In genomic region chr12:56514014-56514318, GRCh38 we compare ENCODE assay signal across 11 cellular contexts. TPM values are rescaled to one million over a fixed set of nuclear protein-coding genes. Genes with fewer than 3 reads are reported as not detected.
DNase-seq lines count a peak whose midpoint lies in the region; ATAC-seq, FAIRE-seq and TF ChIP-seq lines count a peak whose summit lies in the region.
"Not testable (repeated sequence)": the region's sequence is repeated elsewhere in the genome, so short reads cannot be mapped to it uniquely, and the experiment has no call there.
"Had no signal": no experiment of that assay in that cellular context is flagged by ENCODE, and none has a peak within 500 bp of the region (broad histone marks: within the 10 kb centered on the region; RNA-seq: fewer than 3 reads in every experiment).

No MANE protein-coding gene starts in this region.

- H3K4me2 ChIP-seq in IMR-90 (ENCODE audit: low read depth, low read length), result not testable (repeated sequence)
- H3K4me2 ChIP-seq in HepG2 (ENCODE audit: low read depth, low read length) (peak overlapping the region; percentile 4; the same call in 1 of the 2 replicates), osteoblast (ENCODE audit: insufficient read depth, low read length) (peak overlapping the region; percentile 61)

- not testable (repeated sequence) for H3K36me3 ChIP-seq in IMR-90 (ENCODE audit: control insufficient read depth, insufficient read depth, low read length); gastroesophageal sphincter; HepG2 (replicated peaks in 1 of 2; ENCODE audit: control insufficient read depth in 1 of 2, insufficient read depth in 2 of 2, low read length in 2 of 2); osteoblast (ENCODE audit: insufficient read depth, low read length)

- TF ChIP-seq RAD21 in IMR-90 (IDR thresholded peaks at IDR 0.05; ENCODE audit: low read length); HepG2 (CRISPR knock-in tag; IDR thresholded peaks at IDR 0.05): not testable (repeated sequence)

- not testable (repeated sequence) for BruUV-seq in IMR-90 (replicated peaks; lab: Mats Ljungman, UMichigan); HepG2 (replicated peaks; lab: Mats Ljungman, UMichigan)

- H3K79me2 ChIP-seq in HepG2 (ENCODE audit: insufficient read depth, low read length); osteoblast (ENCODE audit: insufficient read depth, low read length): not testable (repeated sequence)

- CTCF ChIA-PET in IMR-90 (lab: Yijun Ruan, JAX) (interaction anchor here (0.7 to 2.3 kb wide), 7 partner anchors 9 to 122 kb away, joined by 3 to 27 read pairs (median 4); no protein-coding TSS in a partner anchor), RWPE1 (lab: Yijun Ruan, JAX) (interaction anchor here (0.6 to 2.1 kb wide), 13 partner anchors 13 to 169 kb away, joined by 3 to 16 read pairs (median 4); no protein-coding TSS in a partner anchor), HepG2 (lab: Yijun Ruan, JAX; ENCODE audit: low intra/inter-chr PET ratio, low total read pairs) (interaction anchor here (2.4 to 2.7 kb wide), 2 partner anchors 59 to 80 kb away, joined by 30 to 36 read pairs; no protein-coding TSS in a partner anchor)

- intact Hi-C loops in IMR-90 (cut with micrococcal nuclease); HepG2 (cut with micrococcal nuclease; ENCODE audit: unreplicated experiment): not testable (repeated sequence)

- not testable (repeated sequence) for H3K14ac ChIP-seq in IMR-90 (replicated peaks; ENCODE audit: low read depth, low read length)

- FAIRE-seq in HepG2 (lab: Jason Lieb, UNC), result not testable (repeated sequence)

- peak; percentile 42 for TF ChIP-seq CTCF in C4-2B (conservative IDR thresholded peaks at IDR 0.05)
- TF ChIP-seq CTCF in IMR-90 (conservative IDR thresholded peaks at IDR 0.05; ENCODE audit: low read depth, low read length); gastroesophageal sphincter (IDR thresholded peaks at IDR 0.05); HepG2 (CRISPR knock-in tag; IDR thresholded peaks at IDR 0.05); osteoblast (IDR thresholded peaks at IDR 0.05; ENCODE audit: extremely low read depth, low read depth, low read length): not testable (repeated sequence)
- peak; percentile 31 for TF ChIP-seq CTCF in RWPE1 (conservative IDR thresholded peaks at IDR 0.05; ENCODE audit: low read depth)
- peak; percentile 48 to 63 for TF ChIP-seq CTCF in brain (conservative IDR thresholded peaks at IDR 0.05)

- H3K36me3 Mint-ChIP-seq in brain, result not testable (repeated sequence)

- not testable (repeated sequence) for H4K20me1 ChIP-seq in IMR-90 (ENCODE audit: insufficient read depth, low read length); HepG2 (ENCODE audit: insufficient read depth, low read length); osteoblast (ENCODE audit: insufficient read depth, low read length)

- not testable (repeated sequence) for ATAC-seq in IMR-90 (ENCODE audit: low read depth); HepG2
- ATAC-seq in gastroesophageal sphincter, result peak; percentile 31

- in situ Hi-C loops in IMR-90 (cut with MboI; ENCODE audit: low sequenced_read_pairs) (loop anchor here (25.0 kb wide), 1 partner anchor 473 kb away; a partner anchor contains a TSS), HepG2 (cut with HindIII; ENCODE audit: extremely low pct_ligation_motif_present, low pct_unique_long_range_greater_than_20kb) (loop anchor here (10.0 kb wide), 1 partner anchor 61 kb away; no protein-coding TSS in a partner anchor)

- not testable (repeated sequence) for H2BK120ac ChIP-seq in IMR-90 (ENCODE audit: low read depth, low read length)

- H3K18ac ChIP-seq in IMR-90 (ENCODE audit: low read depth, low read length), result not testable (repeated sequence)

- H3K9me1 ChIP-seq in IMR-90 (ENCODE audit: insufficient read depth, low read length), result not testable (repeated sequence)

- not testable (repeated sequence) for H2BK20ac ChIP-seq in IMR-90 (ENCODE audit: low read depth, low read length)

- TF ChIP-seq EP300 in gastroesophageal sphincter (IDR thresholded peaks at IDR 0.05); HepG2 (IDR thresholded peaks at IDR 0.05; ENCODE audit: low read depth in 2 of 2, low read length in 2 of 2); HepG2 (CRISPR knock-in tag; IDR thresholded peaks at IDR 0.05; ENCODE audit: borderline replicate concordance): not testable (repeated sequence)

- TF ChIP-seq POLR2A in IMR-90 (IDR thresholded peaks at IDR 0.05; ENCODE audit: low read depth, low read length); gastroesophageal sphincter (IDR thresholded peaks at IDR 0.05); HepG2 (IDR thresholded peaks at IDR 0.05; ENCODE audit: insufficient read depth in 1 of 2, low read depth in 2 of 2, low read length in 2 of 2): not testable (repeated sequence)

- not testable (repeated sequence) for H2BK15ac ChIP-seq in IMR-90 (ENCODE audit: low read depth, low read length)

- not testable (repeated sequence) for H2BK5ac ChIP-seq in IMR-90 (ENCODE audit: low read depth, low read length, poor library complexity, severe bottlenecking)

- POLR2A ChIA-PET in IMR-90 (lab: Charles Lee; ENCODE audit: unreplicated experiment); RWPE1 (lab: Yijun Ruan, JAX; ENCODE audit: low non-redundant PET); HepG2 (lab: Yijun Ruan, JAX): not testable (repeated sequence)

- H3K56ac ChIP-seq in IMR-90 (ENCODE audit: extremely low read depth, insufficient read depth, low read length), result not testable (repeated sequence)

- H3K9me3 Mint-ChIP-seq in brain, result not testable (repeated sequence)

- not testable (repeated sequence) for H3K9me3 ChIP-seq in IMR-90 (ENCODE audit: control insufficient read depth, insufficient read depth, low read length); gastroesophageal sphincter; HepG2 (ENCODE audit: low read length); osteoblast (ENCODE audit: low read depth, low read length)

- H3K4me3 Mint-ChIP-seq in brain, result not testable (repeated sequence)

- H4K91ac ChIP-seq in IMR-90 (ENCODE audit: insufficient read depth, low read depth, low read length), result not testable (repeated sequence)

- H3K27ac ChIP-seq in C4-2B; IMR-90 (ENCODE audit: insufficient read depth, low read length); RWPE1; gastroesophageal sphincter; HepG2 (ENCODE audit: extremely low read length, insufficient read depth, low read length); osteoblast (ENCODE audit: low read depth, low read length): not testable (repeated sequence)

- not testable (repeated sequence) for H3K27me3 ChIP-seq in IMR-90 (ENCODE audit: control insufficient read depth, insufficient read depth, low read length); gastroesophageal sphincter; HepG2 (ENCODE audit: control insufficient read depth in 1 of 2, insufficient read depth in 2 of 2, low read length in 2 of 2); osteoblast (ENCODE audit: insufficient read depth, low read length)

- peak overlapping the region; percentile 37; the same call in 1 of the 2 replicates for H3K4ac ChIP-seq in IMR-90 (ENCODE audit: low read depth, low read length)

- not testable (repeated sequence) for DNase-seq in IMR-90; RWPE1 (ENCODE audit: low spot score); HepG2 (ENCODE audit: low spot score); osteoblast (ENCODE audit: insufficient read length, low spot score, missing footprints)

- peaks cover 0 to 11% of the 10 kb centered on the region in 2 experiments; a peak in 2 of 4 replicates for H3K79me1 ChIP-seq in IMR-90 (ENCODE audit: low read depth in 1 of 2, low read length in 2 of 2)

- H3K27ac Mint-ChIP-seq in brain, result peak overlapping the region in 1 of 5 experiments; percentile 6

- H4K5ac ChIP-seq in IMR-90 (ENCODE audit: low read depth, low read length), result not testable (repeated sequence)

- H2AK9ac ChIP-seq in IMR-90 (replicated peaks; ENCODE audit: low read depth, low read length, poor library complexity), result not testable (repeated sequence)

- not testable (repeated sequence) for H3K23ac ChIP-seq in IMR-90 (ENCODE audit: low read depth, low read length)

- not testable (repeated sequence) for H2AK5ac ChIP-seq in IMR-90 (ENCODE audit: low read depth, low read length)

- not testable (repeated sequence) for H3K9ac ChIP-seq in IMR-90 (ENCODE audit: low read depth, low read length); HepG2 (ENCODE audit: insufficient read depth, low read depth, low read length)

- not testable (repeated sequence) for H3K4me3 ChIP-seq in IMR-90 (ENCODE audit: insufficient read depth, low read depth, low read length); gastroesophageal sphincter; HepG2 (replicated peaks in 1 of 3; ENCODE audit: insufficient read depth in 1 of 3, low read depth in 2 of 3, low read length in 3 of 3); osteoblast (ENCODE audit: insufficient read depth, low read length)

- not testable (repeated sequence) for H2AFZ ChIP-seq in IMR-90 (replicated peaks; ENCODE audit: low read length, poor library complexity); HepG2 (ENCODE audit: low read length); osteoblast (ENCODE audit: low read length)

- H3K4me1 ChIP-seq in IMR-90 (ENCODE audit: control insufficient read depth, insufficient read depth, low read length); gastroesophageal sphincter; HepG2 (ENCODE audit: insufficient read depth, low read length): not testable (repeated sequence)
- peaks cover 10% of the 10 kb centered on the region for H3K4me1 ChIP-seq in osteoblast (ENCODE audit: insufficient read depth, low read length)

- WGBS in IMR-90 (ENCODE audit: extremely low coverage in 2 of 2, insufficient read length in 1 of 2), 2 experiments, result 0% methylated on average over 1 of the region's 4 CpGs; no CpG with 5 or more reads in 1 of the 2 experiments
- 20 to 45% methylated on average over 2 to 4 of the region's 4 CpGs for WGBS in gastroesophageal sphincter (ENCODE audit: low coverage in 1 of 2), 2 donors
- 44% methylated on average over 4 of the region's 4 CpGs for WGBS in HepG2 (ENCODE audit: low lambda C conversion rate)

- not testable (repeated sequence) for H4K8ac ChIP-seq in IMR-90 (ENCODE audit: low read depth in 2 of 2, low read length in 2 of 2)

- not testable (repeated sequence) for H3K4me1 Mint-ChIP-seq in brain

- dilution Hi-C loops in IMR-90 (cut with HindIII; ENCODE audit: low sequenced_read_pairs, unreplicated experiment), result not testable (repeated sequence)

- H3K27me3 Mint-ChIP-seq in brain, result not testable (repeated sequence)

RNA-seq across cellular contexts. Expression of gene RBMS2, which starts 7.7 kb away (rescaled TPM):
- total RNA-seq in IMR-90 (2012; rRNA removed), result 28.3 and 38.0 TPM in 2 replicates
- polyA plus RNA-seq in IMR-90 (2012; rRNA removed), result 41.9 and 43.6 TPM in 2 replicates
- polyA plus RNA-seq in IMR-90 (2012; cell fraction: cytosol; rRNA removed), result 15.4 and 18.3 TPM in 2 replicates
- polyA plus RNA-seq in IMR-90 (2012; cell fraction: nucleus; rRNA removed; ENCODE audit: low replicate concordance), result 30.3 and 56.5 TPM in 2 replicates
- polyA plus RNA-seq in brain (ENCODE audit: insufficient read depth, low read depth, low replicate concordance), result 5.2 TPM
- total RNA-seq in gastroesophageal sphincter, result 10 to 100 TPM; 25.4 to 50.2 (median 31.8) TPM
- total RNA-seq in HepG2 (2016; rRNA removed; fragmentation: Illumina TruSeq; extraction: Trizol), result 0.53 and 0.81 TPM in 2 replicates
- total RNA-seq in HepG2 (2016; cell fraction: cytosol; rRNA removed; fragmentation: Illumina TruSeq; extraction: Trizol; ENCODE audit: low read depth), result 1.4 and 3.4 TPM in 2 replicates
- total RNA-seq in HepG2 (2016; cell fraction: insoluble cytoplasmic fraction; rRNA removed; fragmentation: Illumina TruSeq; extraction: Trizol), result 0.52 and 1.7 TPM in 2 replicates
- total RNA-seq in HepG2 (2016; cell fraction: membrane; rRNA removed; fragmentation: Illumina TruSeq; extraction: Trizol), result 0.93 and 5.7 TPM in 2 replicates
- total RNA-seq in HepG2 (2016; cell fraction: nucleus; rRNA removed; fragmentation: Illumina TruSeq; extraction: Trizol), result 0.68 and 2.8 TPM in 2 replicates
- polyA plus RNA-seq in HepG2 (2011; rRNA removed), result 6.0 and 7.4 TPM in 2 replicates
- polyA plus RNA-seq in HepG2 (2011; cell fraction: cytosol; rRNA removed), result 4.9 and 5.8 TPM in 2 replicates
- polyA plus RNA-seq in HepG2 (2011; cell fraction: nucleus; rRNA removed), result 4.1 and 31.3 TPM in 2 replicates
- 4.5 and 6.2 TPM in 2 replicates for polyA plus RNA-seq in HepG2 (2012)
- polyA plus RNA-seq in HepG2 (2016; cell fraction: cytosol; fragmentation: Illumina TruSeq; extraction: Trizol; ENCODE audit: low read depth), result 4.3 and 5.5 TPM in 2 replicates
- polyA plus RNA-seq in HepG2 (2016; cell fraction: insoluble cytoplasmic fraction; fragmentation: Illumina TruSeq; extraction: Trizol; ENCODE audit: low read depth), result 2.0 and 2.8 TPM in 2 replicates
- 5.5 and 8.4 TPM in 2 replicates for polyA plus RNA-seq in HepG2 (2016; cell fraction: membrane; fragmentation: Illumina TruSeq; extraction: Trizol; ENCODE audit: low read depth)
- 3.7 and 5.1 TPM in 2 replicates for polyA plus RNA-seq in HepG2 (2016; cell fraction: nucleus; fragmentation: Illumina TruSeq; extraction: Trizol; ENCODE audit: insufficient read depth, low read depth)
- 11.3 and 107 TPM in 2 replicates for polyA minus RNA-seq in HepG2 (2011; rRNA and poly(A)+ RNA removed; ENCODE audit: low replicate concordance)
- polyA minus RNA-seq in HepG2 (2011; cell fraction: cytosol; rRNA and poly(A)+ RNA removed), result 6.9 and 7.3 TPM in 2 replicates
- polyA minus RNA-seq in HepG2 (2011; cell fraction: nucleus; rRNA and poly(A)+ RNA removed), result 1.3 and 1.9 TPM in 2 replicates
- total RNA-seq in osteoblast, result 24.2 and 26.2 TPM in 2 replicates

RNA-seq across cellular contexts. Expression of gene GLS2, which starts 26.0 kb away (rescaled TPM):
- total RNA-seq in IMR-90 (2012; rRNA removed), result under 0.01 and 0.36 TPM in 2 replicates
- polyA plus RNA-seq in IMR-90 (2012; rRNA removed), result 0.21 and 0.40 TPM in 2 replicates
- polyA plus RNA-seq in IMR-90 (2012; cell fraction: cytosol; rRNA removed), result 0.08 and 0.20 TPM in 2 replicates
- 0.45 and 0.94 TPM in 2 replicates for polyA plus RNA-seq in IMR-90 (2012; cell fraction: nucleus; rRNA removed; ENCODE audit: low replicate concordance)
- 6.0 TPM for polyA plus RNA-seq in brain (ENCODE audit: insufficient read depth, low read depth, low replicate concordance)
- total RNA-seq in gastroesophageal sphincter, result 1 to 10 TPM; 1.1 to 4.1 (median 1.6) TPM
- total RNA-seq in HepG2 (2016; rRNA removed; fragmentation: Illumina TruSeq; extraction: Trizol), result 12.2 and 14.0 TPM in 2 replicates
- 5.1 and 6.0 TPM in 2 replicates for total RNA-seq in HepG2 (2016; cell fraction: cytosol; rRNA removed; fragmentation: Illumina TruSeq; extraction: Trizol; ENCODE audit: low read depth)
- total RNA-seq in HepG2 (2016; cell fraction: insoluble cytoplasmic fraction; rRNA removed; fragmentation: Illumina TruSeq; extraction: Trizol), result 12.0 and 13.5 TPM in 2 replicates
- total RNA-seq in HepG2 (2016; cell fraction: membrane; rRNA removed; fragmentation: Illumina TruSeq; extraction: Trizol), result 8.3 and 10.5 TPM in 2 replicates
- 9.2 and 10.3 TPM in 2 replicates for total RNA-seq in HepG2 (2016; cell fraction: nucleus; rRNA removed; fragmentation: Illumina TruSeq; extraction: Trizol)
- 8.5 and 8.6 TPM in 2 replicates for polyA plus RNA-seq in HepG2 (2011; rRNA removed)
- polyA plus RNA-seq in HepG2 (2011; cell fraction: cytosol; rRNA removed), result 5.0 and 6.0 TPM in 2 replicates
- polyA plus RNA-seq in HepG2 (2011; cell fraction: nucleus; rRNA removed), result 30.0 and 30.9 TPM in 2 replicates
- polyA plus RNA-seq in HepG2 (2012), result 4.3 and 6.2 TPM in 2 replicates
- polyA plus RNA-seq in HepG2 (2016; cell fraction: cytosol; fragmentation: Illumina TruSeq; extraction: Trizol; ENCODE audit: low read depth), result 3.4 and 4.7 TPM in 2 replicates
- polyA plus RNA-seq in HepG2 (2016; cell fraction: insoluble cytoplasmic fraction; fragmentation: Illumina TruSeq; extraction: Trizol; ENCODE audit: low read depth), result 11.3 and 13.3 TPM in 2 replicates
- 5.6 and 7.1 TPM in 2 replicates for polyA plus RNA-seq in HepG2 (2016; cell fraction: membrane; fragmentation: Illumina TruSeq; extraction: Trizol; ENCODE audit: low read depth)
- 16.2 and 18.9 TPM in 2 replicates for polyA plus RNA-seq in HepG2 (2016; cell fraction: nucleus; fragmentation: Illumina TruSeq; extraction: Trizol; ENCODE audit: insufficient read depth, low read depth)
- polyA minus RNA-seq in HepG2 (2011; rRNA and poly(A)+ RNA removed; ENCODE audit: low replicate concordance), result 11.4 TPM in 1 of 2 replicates, not detected in the other
- 3.5 and 5.0 TPM in 2 replicates for polyA minus RNA-seq in HepG2 (2011; cell fraction: cytosol; rRNA and poly(A)+ RNA removed)
- 3.7 and 7.3 TPM in 2 replicates for polyA minus RNA-seq in HepG2 (2011; cell fraction: nucleus; rRNA and poly(A)+ RNA removed)
- 0.36 TPM in 1 of 2 replicates, not detected in the other for total RNA-seq in osteoblast
- total RNA-seq: H4, LHCN-M2 had no signal

RNA-seq across cellular contexts. Expression of gene SPRYD4, which starts 45.6 kb away (rescaled TPM):
- total RNA-seq in IMR-90 (2012; rRNA removed), result 1.4 and 1.8 TPM in 2 replicates
- polyA plus RNA-seq in IMR-90 (2012; rRNA removed), result 1.7 TPM in 2 replicates
- 1.2 and 1.4 TPM in 2 replicates for polyA plus RNA-seq in IMR-90 (2012; cell fraction: cytosol; rRNA removed)
- polyA plus RNA-seq in IMR-90 (2012; cell fraction: nucleus; rRNA removed; ENCODE audit: low replicate concordance), result 2.0 and 4.2 TPM in 2 replicates
- 1.2 TPM for polyA plus RNA-seq in brain (ENCODE audit: insufficient read depth, low read depth, low replicate concordance)
- total RNA-seq in gastroesophageal sphincter, result 1 to 10 TPM; 1.1 to 3.7 (median 2.3) TPM
- total RNA-seq in HepG2 (2016; rRNA removed; fragmentation: Illumina TruSeq; extraction: Trizol), result 4.1 and 4.5 TPM in 2 replicates
- 0.40 and 0.53 TPM in 2 replicates for total RNA-seq in HepG2 (2016; cell fraction: cytosol; rRNA removed; fragmentation: Illumina TruSeq; extraction: Trizol; ENCODE audit: low read depth)
- 4.3 and 4.5 TPM in 2 replicates for total RNA-seq in HepG2 (2016; cell fraction: insoluble cytoplasmic fraction; rRNA removed; fragmentation: Illumina TruSeq; extraction: Trizol)
- total RNA-seq in HepG2 (2016; cell fraction: membrane; rRNA removed; fragmentation: Illumina TruSeq; extraction: Trizol), result 1.3 and 1.5 TPM in 2 replicates
- 4.3 and 5.1 TPM in 2 replicates for total RNA-seq in HepG2 (2016; cell fraction: nucleus; rRNA removed; fragmentation: Illumina TruSeq; extraction: Trizol)
- polyA plus RNA-seq in HepG2 (2011; rRNA removed), result 3.6 and 3.9 TPM in 2 replicates
- 3.0 and 3.4 TPM in 2 replicates for polyA plus RNA-seq in HepG2 (2011; cell fraction: cytosol; rRNA removed)
- 4.2 and 4.7 TPM in 2 replicates for polyA plus RNA-seq in HepG2 (2011; cell fraction: nucleus; rRNA removed)
- 1.8 and 2.7 TPM in 2 replicates for polyA plus RNA-seq in HepG2 (2012)
- 0.42 and 0.51 TPM in 2 replicates for polyA plus RNA-seq in HepG2 (2016; cell fraction: cytosol; fragmentation: Illumina TruSeq; extraction: Trizol; ENCODE audit: low read depth)
- 3.8 and 4.3 TPM in 2 replicates for polyA plus RNA-seq in HepG2 (2016; cell fraction: insoluble cytoplasmic fraction; fragmentation: Illumina TruSeq; extraction: Trizol; ENCODE audit: low read depth)
- polyA plus RNA-seq in HepG2 (2016; cell fraction: membrane; fragmentation: Illumina TruSeq; extraction: Trizol; ENCODE audit: low read depth), result 0.98 and 1.1 TPM in 2 replicates
- 4.8 and 5.3 TPM in 2 replicates for polyA plus RNA-seq in HepG2 (2016; cell fraction: nucleus; fragmentation: Illumina TruSeq; extraction: Trizol; ENCODE audit: insufficient read depth, low read depth)
- polyA minus RNA-seq in HepG2 (2011; rRNA and poly(A)+ RNA removed; ENCODE audit: low replicate concordance), result 6.6 and 11.2 TPM in 2 replicates
- 1.2 and 1.5 TPM in 2 replicates for polyA minus RNA-seq in HepG2 (2011; cell fraction: cytosol; rRNA and poly(A)+ RNA removed)
- polyA minus RNA-seq in HepG2 (2011; cell fraction: nucleus; rRNA and poly(A)+ RNA removed), result 8.0 and 8.8 TPM in 2 replicates
- 2.5 and 2.7 TPM in 2 replicates for total RNA-seq in osteoblast

RNA-seq across cellular contexts. Expression of gene MIP, which starts 59.5 kb away (rescaled TPM):
- total RNA-seq in IMR-90 (2012; rRNA removed), result not detected in 2 replicates
- polyA plus RNA-seq in IMR-90 (2012; rRNA removed), result not detected in 2 replicates
- 0.16 TPM in 1 of 2 replicates, not detected in the other for polyA plus RNA-seq in IMR-90 (2012; cell fraction: cytosol; rRNA removed)
- polyA plus RNA-seq in IMR-90 (2012; cell fraction: nucleus; rRNA removed; ENCODE audit: low replicate concordance), result not detected in 2 replicates
- not detected for polyA plus RNA-seq in brain (ENCODE audit: insufficient read depth, low read depth, low replicate concordance)
- total RNA-seq in gastroesophageal sphincter, result not detected
- not detected in 2 replicates for total RNA-seq in HepG2 (2016; rRNA removed; fragmentation: Illumina TruSeq; extraction: Trizol)
- total RNA-seq in HepG2 (2016; cell fraction: cytosol; rRNA removed; fragmentation: Illumina TruSeq; extraction: Trizol; ENCODE audit: low read depth), result 0.18 and 0.51 TPM in 2 replicates
- 0.19 TPM in 1 of 2 replicates, not detected in the other for total RNA-seq in HepG2 (2016; cell fraction: insoluble cytoplasmic fraction; rRNA removed; fragmentation: Illumina TruSeq; extraction: Trizol)
- total RNA-seq in HepG2 (2016; cell fraction: membrane; rRNA removed; fragmentation: Illumina TruSeq; extraction: Trizol), result not detected in 2 replicates
- total RNA-seq in HepG2 (2016; cell fraction: nucleus; rRNA removed; fragmentation: Illumina TruSeq; extraction: Trizol), result not detected in 2 replicates
- polyA plus RNA-seq in HepG2 (2011; rRNA removed), result 0.14 TPM in 1 of 2 replicates, not detected in the other
- not detected in 2 replicates for polyA plus RNA-seq in HepG2 (2011; cell fraction: cytosol; rRNA removed)
- polyA plus RNA-seq in HepG2 (2011; cell fraction: nucleus; rRNA removed), result not detected in 2 replicates
- 0.16 TPM in 1 of 2 replicates, not detected in the other for polyA plus RNA-seq in HepG2 (2012)
- polyA plus RNA-seq in HepG2 (2016; cell fraction: cytosol; fragmentation: Illumina TruSeq; extraction: Trizol; ENCODE audit: low read depth), result not detected in 2 replicates
- not detected in 2 replicates for polyA plus RNA-seq in HepG2 (2016; cell fraction: insoluble cytoplasmic fraction; fragmentation: Illumina TruSeq; extraction: Trizol; ENCODE audit: low read depth)
- polyA plus RNA-seq in HepG2 (2016; cell fraction: membrane; fragmentation: Illumina TruSeq; extraction: Trizol; ENCODE audit: low read depth), result not detected in 2 replicates
- polyA plus RNA-seq in HepG2 (2016; cell fraction: nucleus; fragmentation: Illumina TruSeq; extraction: Trizol; ENCODE audit: insufficient read depth, low read depth), result not detected in 2 replicates
- 0.16 TPM in 2 replicates for polyA minus RNA-seq in HepG2 (2011; rRNA and poly(A)+ RNA removed; ENCODE audit: low replicate concordance)
- not detected in 2 replicates for polyA minus RNA-seq in HepG2 (2011; cell fraction: cytosol; rRNA and poly(A)+ RNA removed)
- polyA minus RNA-seq in HepG2 (2011; cell fraction: nucleus; rRNA and poly(A)+ RNA removed), result not detected in 2 replicates
- not detected in 2 replicates for total RNA-seq in osteoblast
- total RNA-seq: CD4-positive, CD25-positive, alpha-beta regulatory T cell; LHCN-M2 had no signal
- polyA plus RNA-seq: SK-N-SH had no signal
